Comparison of ENCODE assay signal across 13 cellular contexts in the genomic region with DNA sequence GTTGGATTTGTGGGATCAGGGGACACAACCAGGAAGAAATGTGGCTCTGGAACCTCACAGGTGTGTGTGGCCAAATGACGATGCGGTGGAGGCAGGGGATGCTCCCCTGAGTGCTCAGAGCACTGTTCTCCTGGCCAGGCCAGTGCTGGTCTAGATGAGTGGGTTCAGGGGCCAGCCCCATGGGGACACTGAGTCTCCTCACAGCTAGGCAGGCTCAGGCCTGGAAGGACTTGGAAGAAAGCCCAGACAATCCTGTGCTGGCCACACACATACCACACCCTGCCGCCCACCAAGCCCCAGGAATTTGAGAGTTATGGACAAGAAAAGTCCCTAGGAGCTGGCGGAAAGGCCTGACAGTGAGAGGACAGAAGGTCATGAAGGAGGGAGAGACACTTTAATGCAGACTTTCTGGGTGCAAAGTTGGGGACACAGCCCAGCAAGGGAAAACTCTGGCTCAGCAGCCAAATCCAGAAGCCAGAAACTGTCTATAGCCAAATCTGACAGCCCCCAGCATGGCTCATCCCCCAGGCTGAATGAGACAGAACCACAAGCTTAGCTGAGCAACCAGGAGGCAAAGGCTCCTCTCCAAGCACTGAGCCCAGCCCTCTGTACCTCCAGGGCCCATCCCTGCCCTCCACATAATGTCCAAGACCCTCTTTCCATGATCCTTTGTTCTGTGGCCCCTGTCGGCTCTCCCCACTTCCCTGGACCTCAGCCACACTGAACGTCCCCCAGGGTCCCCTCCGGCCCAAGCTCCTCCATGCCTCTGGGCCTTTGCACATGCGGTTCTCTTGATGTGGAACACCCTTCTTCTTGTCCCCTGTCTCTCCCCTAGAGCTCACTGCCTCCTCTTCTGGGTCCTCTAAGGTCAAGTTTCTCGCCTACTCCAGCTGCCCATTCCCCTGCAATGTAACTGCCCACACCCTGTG. TPM values are rescaled to one million over a fixed set of nuclear protein-coding genes. Genes with fewer than 3 reads are reported as not detected.
DNase-seq lines count a peak whose midpoint lies in the region; ATAC-seq, FAIRE-seq and TF ChIP-seq lines count a peak whose summit lies in the region.
"Had no signal": no experiment of that assay in that cellular context is flagged by ENCODE, and none has a peak within 500 bp of the region (broad histone marks: within the 10 kb centered on the region; RNA-seq: fewer than 3 reads in every experiment).

No MANE protein-coding gene starts in this region.

- intact Hi-C loops in thyroid gland (cut with DNase I), result no loop called here

- H3K36me3 ChIP-seq in MG63 (no peaks in the 10 kb centered on the region), H1 (ENCODE audit: control insufficient read depth in 2 of 4, insufficient read depth in 4 of 4, low read length in 3 of 4) (no peaks in the 10 kb centered on the region), osteoblast (ENCODE audit: insufficient read depth, low read length) (no peaks in the 10 kb centered on the region), thyroid gland (no peaks in the 10 kb centered on the region)

- no peak overlapping the region for H3K4me2 ChIP-seq in H1 (ENCODE audit: insufficient read depth in 1 of 2, low read depth in 2 of 2, low read length in 2 of 2)
- H3K4me2 ChIP-seq in osteoblast (ENCODE audit: insufficient read depth, low read length), result peak overlapping the region; percentile 44

- H3K9me3 ChIP-seq in MG63 (no peaks in the 10 kb centered on the region), H1 (ENCODE audit: insufficient read depth in 2 of 2, low read depth in 1 of 2, low read length in 1 of 2) (no peaks in the 10 kb centered on the region), osteoblast (ENCODE audit: low read depth, low read length) (no peaks in the 10 kb centered on the region), thyroid gland (no peaks in the 10 kb centered on the region)
- H3K9me3 ChIP-seq: mucosa of descending colon had no signal

- no peak overlapping the region for H4K91ac ChIP-seq in H1 (replicated peaks; ENCODE audit: insufficient read length, low read length)

- no peak overlapping the region for H4K8ac ChIP-seq in H1 (ENCODE audit: extremely low read depth, insufficient read depth, low read length)

- no peak overlapping the region for H2BK20ac ChIP-seq in H1 (ENCODE audit: low read length)

- H3K9ac ChIP-seq in H1 (replicated peaks in 1 of 4; ENCODE audit: extremely low read depth in 1 of 4, low read depth in 3 of 4, low read length in 3 of 4), result no peak overlapping the region

- no peaks in the 10 kb centered on the region for H3K79me1 ChIP-seq in H1 (ENCODE audit: low read depth, low read length)

- H3K27me3 ChIP-seq in MG63, result peaks cover 6% of the 10 kb centered on the region; the same call in 1 of the 2 replicates
- peaks cover 0 to 2% (median 2%) of the 10 kb centered on the region in 4 experiments; a peak in 3 of 7 replicates for H3K27me3 ChIP-seq in H1 (replicated peaks in 1 of 4; ENCODE audit: control insufficient read depth in 3 of 4, extremely low read depth in 1 of 4, insufficient read depth in 3 of 4, low read length in 3 of 4)
- H3K27me3 ChIP-seq in osteoblast (ENCODE audit: insufficient read depth, low read length), result peaks cover 6% of the 10 kb centered on the region
- no peaks in the 10 kb centered on the region for H3K27me3 ChIP-seq in thyroid gland

- ATAC-seq in GM18858 (IDR thresholded peaks at IDR 0.05; ENCODE audit: unreplicated experiment), result no peak
- ATAC-seq in HG03457 (IDR thresholded peaks at IDR 0.05; ENCODE audit: unreplicated experiment), result no peak
- ATAC-seq: mucosa of descending colon had no signal

- no peak for TF ChIP-seq EP300 in H1 (IDR thresholded peaks at IDR 0.05; ENCODE audit: borderline replicate concordance in 1 of 2, low read depth in 2 of 2, low read length in 2 of 2)

- TF ChIP-seq RAD21 in H1 (IDR thresholded peaks at IDR 0.05 in 1 of 2, conservative IDR thresholded peaks at IDR 0.05 in 1 of 2; ENCODE audit: low read depth in 2 of 2, low read length in 2 of 2), result no peak

- H3K4ac ChIP-seq in H1 (replicated peaks; ENCODE audit: insufficient read length, low read depth, low read length), result no peak overlapping the region

- H3K23me2 ChIP-seq in H1 (ENCODE audit: low read depth, low read length), result no peaks in the 10 kb centered on the region

- H3K4me1 ChIP-seq in H1 (replicated peaks in 1 of 4; ENCODE audit: control insufficient read depth in 3 of 4, insufficient read depth in 4 of 4, low read length in 3 of 4) (peaks cover 0 to 11% (median 6%) of the 10 kb centered on the region in 4 experiments; a peak in 6 of 7 replicates), osteoblast (ENCODE audit: insufficient read depth, low read length) (peaks cover 24% of the 10 kb centered on the region), thyroid gland (peaks cover 4 to 9% of the 10 kb centered on the region in 2 donors)

- no peak overlapping the region for H3K18ac ChIP-seq in H1 (ENCODE audit: extremely low read depth, low read length)

- no peak overlapping the region for H3K23ac ChIP-seq in H1 (ENCODE audit: insufficient read length)

- CTCF ChIA-PET in H1 (lab: Charles Lee; ENCODE audit: partially characterized antibody), result interaction anchor here (0.8 to 8.0 kb wide), 7 partner anchors 8 to 144 kb away, joined by 3 to 43 read pairs (median 4); no protein-coding TSS in a partner anchor

- H3K14ac ChIP-seq in H1 (ENCODE audit: insufficient read length), result no peak overlapping the region

- TF ChIP-seq POLR2A in H1 (IDR thresholded peaks at IDR 0.05; ENCODE audit: control extremely low read depth in 1 of 2, low read depth in 2 of 2, low read length in 2 of 2), result no peak
- no peak for TF ChIP-seq POLR2A in thyroid gland (IDR thresholded peaks at IDR 0.05)

- 81% methylated on average over 9 of the region's 9 CpGs; no CpG with 5 or more reads in 1 of the 2 experiments for WGBS in H1 (ENCODE audit: extremely low coverage in 1 of 2, insufficient coverage in 1 of 2, insufficient read length in 1 of 2, insufficient replicate concordance in 2 of 2, low coverage in 1 of 2, low lambda C conversion rate in 2 of 2, missing lambda C conversion rate in 1 of 2), 2 experiments
- 76 to 83% methylated on average over 9 of the region's 9 CpGs for WGBS in thyroid gland, 2 donors

- no peak for TF ChIP-seq CTCF in H1 (IDR thresholded peaks at IDR 0.05; ENCODE audit: control extremely low read depth in 1 of 3, insufficient read depth in 1 of 3, low read depth in 1 of 3, low read length in 3 of 3)
- no peak for TF ChIP-seq CTCF in osteoblast (IDR thresholded peaks at IDR 0.05; ENCODE audit: extremely low read depth, low read depth, low read length)
- TF ChIP-seq CTCF in thyroid gland (IDR thresholded peaks at IDR 0.05), result no peak

- no peak overlapping the region for H2BK120ac ChIP-seq in H1 (replicated peaks; ENCODE audit: low read depth, low read length)

- no peak overlapping the region for H3K56ac ChIP-seq in H1 (replicated peaks; ENCODE audit: insufficient read length, low read depth, low read length)

- H3K27ac ChIP-seq in H1 (ENCODE audit: low read depth, low read length), result no peak overlapping the region
- H3K27ac ChIP-seq in osteoblast (ENCODE audit: low read depth, low read length), result peak overlapping the region; percentile 39
- no peak overlapping the region for H3K27ac ChIP-seq in thyroid gland

- H2BK12ac ChIP-seq in H1 (ENCODE audit: low read depth, low read length), result peak overlapping the region; percentile 20; the same call in 1 of the 2 replicates

- H4K20me1 ChIP-seq in H1 (replicated peaks in 1 of 2; ENCODE audit: control insufficient read depth in 1 of 2, insufficient read depth in 2 of 2, low read length in 2 of 2) (no peaks in the 10 kb centered on the region), osteoblast (ENCODE audit: insufficient read depth, low read length) (no peaks in the 10 kb centered on the region)

- H2BK5ac ChIP-seq in H1 (ENCODE audit: low read depth, low read length), result no peak overlapping the region

- H3K4me3 ChIP-seq in MG63, result no peak overlapping the region
- H3K4me3 ChIP-seq in H1 (ENCODE audit: extremely low read depth in 1 of 4, insufficient read depth in 2 of 4, low read depth in 3 of 4, low read length in 4 of 4), result no peak overlapping the region
- H3K4me3 ChIP-seq in osteoblast (ENCODE audit: insufficient read depth, low read length), result no peak overlapping the region
- no peak overlapping the region for H3K4me3 ChIP-seq in thyroid gland (replicated peaks in 1 of 3)
- H3K4me3 ChIP-seq: mucosa of descending colon had no signal

- H3K79me2 ChIP-seq in H1 (ENCODE audit: control insufficient read depth in 1 of 2, insufficient read depth in 2 of 2, low read length in 2 of 2) (no peaks in the 10 kb centered on the region), osteoblast (ENCODE audit: insufficient read depth, low read length) (no peaks in the 10 kb centered on the region)

- no peak for FAIRE-seq in H1 (lab: Jason Lieb, UNC)

- peak; percentile 61 for DNase-seq in Daoy (ENCODE audit: low read depth)
- DNase-seq in MG63, result peak; percentile 59
- DNase-seq in H1 (ENCODE audit: low read depth in 1 of 2, low spot score in 2 of 2), result no peak
- DNase-seq in osteoblast (ENCODE audit: insufficient read length, low spot score, missing footprints), result peak; percentile 98
- DNase-seq in thyroid gland, result no peak
- no peak for DNase-seq in activated CD4-positive, alpha-beta T cell treated with anti-CD3 and anti-CD28 coated beads for 48 hours
- DNase-seq: mucosa of descending colon had no signal

- H2AFZ ChIP-seq in H1 (ENCODE audit: low read length) (no peak overlapping the region), osteoblast (ENCODE audit: low read length) (peak overlapping the region; percentile 50)

- peak overlapping the region; percentile 88; the same call in 1 of the 2 replicates for H2BK15ac ChIP-seq in H1 (ENCODE audit: low read length)

- no peak overlapping the region for H4K5ac ChIP-seq in H1 (ENCODE audit: insufficient read length, low read depth, low read length)

- POLR2A ChIA-PET in H1 (lab: Charles Lee; ENCODE audit: partially characterized antibody), result interaction anchor here (2.5 kb wide), 1 partner anchor 9 kb away, joined by 7 read pairs; no protein-coding TSS in a partner anchor

- no peak overlapping the region for H2AK5ac ChIP-seq in H1 (ENCODE audit: low read depth, low read length)

RNA-seq across cellular contexts. Expression of gene LHX6, which starts 22.4 kb away (rescaled TPM):
- total RNA-seq in Daoy (2014; rRNA removed; shearing (Covaris generic)), result 0.69 and 1.5 TPM in 2 replicates
- total RNA-seq in MG63 (2014; rRNA removed; shearing (Covaris generic); ENCODE audit: low replicate concordance), result not detected in 2 replicates
- 1.2 and 1.9 TPM in 2 replicates for total RNA-seq in H1 (2021; fragmentation: NEBNext Ultra II Directional; extraction: Animal tissue kit (Norgen Biotek cat#: 25700))
- polyA plus RNA-seq in H1 (2011; rRNA removed), result 0.92 and 1.0 TPM in 2 replicates
- 0.96 TPM for polyA plus RNA-seq in H1 (2011; cell fraction: cytosol; rRNA removed)
- 1.3 TPM for polyA plus RNA-seq in H1 (2011; cell fraction: nucleus; rRNA removed)
- polyA plus RNA-seq in H1 (2012, experiment 1 of 2), result 0.47 to 1.5 TPM (median 0.91 TPM) in 4 replicates
- 0.52 TPM for polyA plus RNA-seq in H1 (2012, experiment 2 of 2)
- polyA plus RNA-seq in H1 (2013, experiment 1 of 2), result 1.3 TPM
- 1.4 TPM for polyA plus RNA-seq in H1 (2013, experiment 2 of 2)
- polyA minus RNA-seq in H1 (2011; rRNA and poly(A)+ RNA removed), result 0.63 and 0.88 TPM in 2 replicates
- 0.44 TPM for polyA minus RNA-seq in H1 (2011; cell fraction: cytosol; rRNA and poly(A)+ RNA removed)
- polyA minus RNA-seq in H1 (2011; cell fraction: nucleus; rRNA and poly(A)+ RNA removed), result 1.4 TPM
- total RNA-seq in osteoblast, result not detected in 2 replicates
- total RNA-seq in thyroid gland, result 1 to 10 TPM; 1.3 to 4.4 (median 1.7) TPM
- total RNA-seq: OCI-LY7 had no signal

RNA-seq across cellular contexts. Expression of gene MORN5, which starts 46.7 kb away (rescaled TPM):
- total RNA-seq in Daoy (2014; rRNA removed; shearing (Covaris generic)), result not detected in 2 replicates
- total RNA-seq in MG63 (2014; rRNA removed; shearing (Covaris generic); ENCODE audit: low replicate concordance), result not detected in 2 replicates
- not detected in 2 replicates for total RNA-seq in H1 (2021; fragmentation: NEBNext Ultra II Directional; extraction: Animal tissue kit (Norgen Biotek cat#: 25700))
- polyA plus RNA-seq in H1 (2011; rRNA removed), result not detected in 2 replicates
- polyA plus RNA-seq in H1 (2011; cell fraction: cytosol; rRNA removed), result not detected
- polyA plus RNA-seq in H1 (2011; cell fraction: nucleus; rRNA removed), result not detected
- polyA plus RNA-seq in H1 (2012, experiment 1 of 2), result not detected in 4 replicates
- polyA plus RNA-seq in H1 (2012, experiment 2 of 2), result not detected
- not detected for polyA plus RNA-seq in H1 (2013, experiment 1 of 2)
- polyA plus RNA-seq in H1 (2013, experiment 2 of 2), result not detected
- not detected in 2 replicates for polyA minus RNA-seq in H1 (2011; rRNA and poly(A)+ RNA removed)
- polyA minus RNA-seq in H1 (2011; cell fraction: cytosol; rRNA and poly(A)+ RNA removed), result not detected
- not detected for polyA minus RNA-seq in H1 (2011; cell fraction: nucleus; rRNA and poly(A)+ RNA removed)
- total RNA-seq in osteoblast (0.36 TPM in 1 of 2 replicates, not detected in the other), thyroid gland (not detected)
- total RNA-seq: cardiac septum, epithelial cell of proximal tubule, OCI-LY7, pulmonary artery endothelial cell had no signal

RNA-seq across cellular contexts. Expression of gene NDUFA8, which starts 46.8 kb away (rescaled TPM):
- 56.7 and 74.4 TPM in 2 replicates for total RNA-seq in Daoy (2014; rRNA removed; shearing (Covaris generic))
- 44.8 and 68.0 TPM in 2 replicates for total RNA-seq in MG63 (2014; rRNA removed; shearing (Covaris generic); ENCODE audit: low replicate concordance)
- total RNA-seq in H1 (2021; fragmentation: NEBNext Ultra II Directional; extraction: Animal tissue kit (Norgen Biotek cat#: 25700)), result 59.8 and 61.0 TPM in 2 replicates
- polyA plus RNA-seq in H1 (2011; rRNA removed), result 56.6 and 73.8 TPM in 2 replicates
- polyA plus RNA-seq in H1 (2011; cell fraction: cytosol; rRNA removed), result 79.1 TPM
- polyA plus RNA-seq in H1 (2011; cell fraction: nucleus; rRNA removed), result 28.4 TPM
- polyA plus RNA-seq in H1 (2012, experiment 1 of 2), result 77.6 to 100 TPM (median 85.9 TPM) in 4 replicates
- polyA plus RNA-seq in H1 (2012, experiment 2 of 2), result 79.9 TPM
- polyA plus RNA-seq in H1 (2013, experiment 1 of 2), result 79.1 TPM
- 79.1 TPM for polyA plus RNA-seq in H1 (2013, experiment 2 of 2)
- polyA minus RNA-seq in H1 (2011; rRNA and poly(A)+ RNA removed), result 31.9 and 35.9 TPM in 2 replicates
- polyA minus RNA-seq in H1 (2011; cell fraction: cytosol; rRNA and poly(A)+ RNA removed), result 19.2 TPM
- polyA minus RNA-seq in H1 (2011; cell fraction: nucleus; rRNA and poly(A)+ RNA removed), result 11.1 TPM
- 17.0 and 18.3 TPM in 2 replicates for total RNA-seq in osteoblast
- total RNA-seq in thyroid gland, result 10 to 100 TPM; 18.1 to 70.7 (median 53.2) TPM

RNA-seq across cellular contexts. Expression of gene RBM18, which starts 58.3 kb away (rescaled TPM):
- total RNA-seq in Daoy (2014; rRNA removed; shearing (Covaris generic)), result 21.8 and 22.3 TPM in 2 replicates
- 8.1 and 10.8 TPM in 2 replicates for total RNA-seq in MG63 (2014; rRNA removed; shearing (Covaris generic); ENCODE audit: low replicate concordance)
- 14.3 and 15.0 TPM in 2 replicates for total RNA-seq in H1 (2021; fragmentation: NEBNext Ultra II Directional; extraction: Animal tissue kit (Norgen Biotek cat#: 25700))
- 2.4 and 5.9 TPM in 2 replicates for polyA plus RNA-seq in H1 (2011; rRNA removed)
- polyA plus RNA-seq in H1 (2011; cell fraction: cytosol; rRNA removed), result 8.2 TPM
- 2.8 TPM for polyA plus RNA-seq in H1 (2011; cell fraction: nucleus; rRNA removed)
- 9.9 to 17.1 TPM (median 12.0 TPM) in 4 replicates for polyA plus RNA-seq in H1 (2012, experiment 1 of 2)
- polyA plus RNA-seq in H1 (2012, experiment 2 of 2), result 1.6 TPM
- polyA plus RNA-seq in H1 (2013, experiment 1 of 2), result 7.6 TPM
- 8.4 TPM for polyA plus RNA-seq in H1 (2013, experiment 2 of 2)
- polyA minus RNA-seq in H1 (2011; rRNA and poly(A)+ RNA removed), result 10.6 and 12.3 TPM in 2 replicates
- polyA minus RNA-seq in H1 (2011; cell fraction: cytosol; rRNA and poly(A)+ RNA removed), result 4.3 TPM
- 4.4 TPM for polyA minus RNA-seq in H1 (2011; cell fraction: nucleus; rRNA and poly(A)+ RNA removed)
- total RNA-seq in osteoblast (10.0 and 10.9 TPM in 2 replicates), thyroid gland (10 to 100 TPM; 12.1 to 15.2 (median 13.7) TPM)

RNA-seq across cellular contexts. Expression of gene MRRF, which starts 58.3 kb away (rescaled TPM):
- total RNA-seq in Daoy (2014; rRNA removed; shearing (Covaris generic)), result 50.6 and 61.0 TPM in 2 replicates
- total RNA-seq in MG63 (2014; rRNA removed; shearing (Covaris generic); ENCODE audit: low replicate concordance), result 45.9 and 62.5 TPM in 2 replicates
- 42.2 and 47.8 TPM in 2 replicates for total RNA-seq in H1 (2021; fragmentation: NEBNext Ultra II Directional; extraction: Animal tissue kit (Norgen Biotek cat#: 25700))
- polyA plus RNA-seq in H1 (2011; rRNA removed), result 16.7 and 29.4 TPM in 2 replicates
- polyA plus RNA-seq in H1 (2011; cell fraction: cytosol; rRNA removed), result 34.9 TPM
- 35.9 TPM for polyA plus RNA-seq in H1 (2011; cell fraction: nucleus; rRNA removed)
- 33.0 to 43.0 TPM (median 39.6 TPM) in 4 replicates for polyA plus RNA-seq in H1 (2012, experiment 1 of 2)
- polyA plus RNA-seq in H1 (2012, experiment 2 of 2), result 8.0 TPM
- polyA plus RNA-seq in H1 (2013, experiment 1 of 2), result 41.6 TPM
- polyA plus RNA-seq in H1 (2013, experiment 2 of 2), result 37.7 TPM
- 52.5 and 65.8 TPM in 2 replicates for polyA minus RNA-seq in H1 (2011; rRNA and poly(A)+ RNA removed)
- polyA minus RNA-seq in H1 (2011; cell fraction: cytosol; rRNA and poly(A)+ RNA removed), result 20.6 TPM
- 51.0 TPM for polyA minus RNA-seq in H1 (2011; cell fraction: nucleus; rRNA and poly(A)+ RNA removed)
- total RNA-seq in osteoblast, result 35.8 and 41.5 TPM in 2 replicates
- 10 to 100 TPM; 40.9 to 56.0 (median 52.0) TPM for total RNA-seq in thyroid gland

Comparison
In these comparisons a context has a peak if more than half of its experiments do, and no peak if none do; other contexts are left out.
1. DNase-seq: peak in Daoy (single experiment), MG63 (single experiment) and osteoblast (single experiment); none in H1 (0 of 2), thyroid gland (0 of 2) and activated CD4-positive, alpha-beta T cell treated with anti-CD3 and anti-CD28 coated beads for 48 hours (single experiment).